Comparison of ENCODE assay signal across 23 cellular contexts in the genomic region with DNA sequence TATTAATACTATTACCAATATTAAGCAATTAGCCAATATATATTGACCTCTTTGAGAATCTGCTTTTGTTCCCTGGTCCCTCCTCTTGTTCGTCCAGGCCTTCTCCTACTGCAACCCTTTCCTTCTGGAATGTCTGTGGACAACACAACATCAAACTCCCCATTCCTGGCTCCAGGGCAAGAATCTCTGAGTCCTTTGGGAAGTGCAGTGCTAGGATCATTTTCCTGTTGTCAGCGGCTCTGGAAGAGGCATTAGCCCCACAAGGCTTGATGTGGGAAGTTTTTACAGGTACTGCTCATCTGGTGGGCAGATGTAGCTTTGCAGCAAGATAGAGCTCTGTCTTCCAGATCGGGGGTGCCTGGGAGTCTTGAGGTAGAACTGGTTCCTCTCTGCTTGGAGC.
DNase-seq lines count a peak whose midpoint lies in the region; ATAC-seq and TF ChIP-seq lines count a peak whose summit lies in the region.
"Had no signal": no experiment of that assay in that cellular context is flagged by ENCODE, and none has a peak within 500 bp of the region (broad histone marks: within the 10 kb centered on the region; RNA-seq: fewer than 3 reads in every experiment).

No MANE protein-coding gene starts in this region.

- H3K79me2 ChIP-seq in smooth muscle cell (ENCODE audit: low read depth) = no peaks in the 10 kb centered on the region
- H3K79me2 ChIP-seq: parathyroid adenoma had no signal

- H3K36me3 ChIP-seq in mesenchymal stem cell (ENCODE audit: control insufficient read depth in 1 of 2, insufficient read depth in 2 of 2, low read depth in 1 of 2, low read length in 2 of 2) = no peaks in the 10 kb centered on the region
- no peaks in the 10 kb centered on the region for H3K36me3 ChIP-seq in smooth muscle cell (ENCODE audit: low read depth)
- H3K36me3 ChIP-seq: heart left ventricle had no signal

- peak overlapping the region; percentile 17 for H2BK15ac ChIP-seq in mesenchymal stem cell (ENCODE audit: low read depth, poor library complexity, severe bottlenecking)

- H3K9me3 Mint-ChIP-seq in brain (peaks cover 0 to 3% (median 0%) of the 10 kb centered on the region in 5 experiments), Calu3 (ENCODE audit: low read depth, unreplicated experiment) (no peaks in the 10 kb centered on the region)
- H3K9me3 Mint-ChIP-seq: activated CD4-positive, alpha-beta T cell treated with anti-CD3 and anti-CD28 coated beads, Interleukin-2, amount 10 ng/mL, durations not matched to agents 24 days and 14 days; T-helper 2 cell treated with Interferon-gamma antibody and Interleukin-4, amounts not matched to agents 5 μg/mL and 100 μg/mL, for 36 hours had no signal

- H3K4me2 ChIP-seq in mesenchymal stem cell (ENCODE audit: low read length, poor library complexity, severe bottlenecking) (no peak overlapping the region), smooth muscle cell (peak overlapping the region; percentile 79)

- H3K79me1 ChIP-seq in mesenchymal stem cell (replicated peaks; ENCODE audit: low read length, poor library complexity, severe bottlenecking) = no peaks in the 10 kb centered on the region

- H2AK5ac ChIP-seq in mesenchymal stem cell (ENCODE audit: low read length, severe bottlenecking) = no peak overlapping the region

- no peak overlapping the region for H2BK120ac ChIP-seq in mesenchymal stem cell (ENCODE audit: low read depth, low read length)

- peaks cover 48% of the 10 kb centered on the region for H3F3A ChIP-seq in smooth muscle cell (ENCODE audit: low read depth)

- DNase-seq in EH (ENCODE audit: low read depth) (peak; percentile 50), mesenchymal stem cell (peak; percentile 17), smooth muscle cell (lab: John Stamatoyannopoulos, UW; ENCODE audit: unreplicated experiment) (no peak), HK-2 (ENCODE audit: unreplicated experiment) (no peak), Calu3 (no peak)
- DNase-seq: ACHN; activated CD4-positive, alpha-beta T cell treated with anti-CD3 and anti-CD28 coated beads, Interleukin-2, amount 10 ng/mL, durations not matched to agents 24 days and 14 days; activated naive CD4-positive, alpha-beta T cell; activated T-cell treated with anti-CD3 and anti-CD28 coated beads, Interleukin-2, amount 50 U/mL, for 48 hours; C1 segment of cervical spinal cord; NCI-H1048; NCI-H2029; NCI-H82; stimulated activated CD8-positive, alpha-beta memory T cell treated with anti-CD3 and anti-CD28 coated beads, Interleukin-4, amount 100 ng/mL, for 48 hours; substantia nigra had no signal

- ATAC-seq in GM21381 (IDR thresholded peaks at IDR 0.05; ENCODE audit: unreplicated experiment) (no peak), GM18498 (IDR thresholded peaks at IDR 0.05; ENCODE audit: unreplicated experiment) (no peak)
- ATAC-seq: HCT116 had no signal

- no peak overlapping the region for H3K14ac ChIP-seq in mesenchymal stem cell (ENCODE audit: low read length in 2 of 2)

- H3K36me3 Mint-ChIP-seq in brain = no peaks in the 10 kb centered on the region
- no peaks in the 10 kb centered on the region for H3K36me3 Mint-ChIP-seq in Calu3 (ENCODE audit: insufficient read depth, unreplicated experiment)

- no TSS peak for BruUV-seq in Calu3 (replicated peaks; lab: Mats Ljungman, UMichigan)

- intact Hi-C loops in Calu3 (cut with micrococcal nuclease; ENCODE audit: unreplicated experiment) = no loop called here

- H3K27me3 ChIP-seq in mesenchymal stem cell (ENCODE audit: control insufficient read depth in 1 of 2, insufficient read depth in 1 of 2, low read length in 2 of 2) (peaks cover 0 to 95% of the 10 kb centered on the region in 2 experiments), smooth muscle cell (ENCODE audit: low read depth) (no peaks in the 10 kb centered on the region)

- peak overlapping the region; percentile 37 to 50 for H2BK12ac ChIP-seq in mesenchymal stem cell (ENCODE audit: low read length in 2 of 2)

- peak overlapping the region in 1 of 5 experiments; percentile 24 for H3K4me3 Mint-ChIP-seq in brain
- no peak overlapping the region for H3K4me3 Mint-ChIP-seq in Calu3 (ENCODE audit: low read depth, unreplicated experiment)
- H3K4me3 Mint-ChIP-seq: activated CD4-positive, alpha-beta T cell treated with anti-CD3 and anti-CD28 coated beads, Interleukin-2, amount 10 ng/mL, durations not matched to agents 24 days and 14 days; T-helper 2 cell treated with Interferon-gamma antibody and Interleukin-4, amounts not matched to agents 5 μg/mL and 100 μg/mL, for 36 hours had no signal

- no peak overlapping the region for H3K23ac ChIP-seq in mesenchymal stem cell (ENCODE audit: low read length in 2 of 2)

- H3K27ac ChIP-seq in mesenchymal stem cell (ENCODE audit: low read length, poor library complexity, severe bottlenecking) (no peak overlapping the region), smooth muscle cell (ENCODE audit: low read depth) (peak overlapping the region; percentile 70)
- H3K27ac ChIP-seq: coronary artery, parathyroid adenoma had no signal

- H3K9me3 ChIP-seq in mesenchymal stem cell (ENCODE audit: control insufficient read depth, low read length) = no peaks in the 10 kb centered on the region
- H3K9me3 ChIP-seq in smooth muscle cell (replicated peaks; ENCODE audit: low read depth) = no peaks in the 10 kb centered on the region
- H3K9me3 ChIP-seq: heart left ventricle had no signal

- peak overlapping the region; percentile 71 for H4K91ac ChIP-seq in mesenchymal stem cell (ENCODE audit: low read length)

- H3K4me3 ChIP-seq in mesenchymal stem cell (ENCODE audit: insufficient read depth in 1 of 2, low read depth in 1 of 2, low read length in 2 of 2) (peak overlapping the region in 1 of 2 experiments; percentile 34), smooth muscle cell (no peak overlapping the region)
- H3K4me3 ChIP-seq: coronary artery, heart left ventricle had no signal

- H2BK5ac ChIP-seq in mesenchymal stem cell (ENCODE audit: low read depth, low read length, poor library complexity, severe bottlenecking) = no peak overlapping the region

- H3K4me1 ChIP-seq in mesenchymal stem cell (ENCODE audit: control insufficient read depth, insufficient read depth, low read depth, low read length) (peaks cover 25% of the 10 kb centered on the region), smooth muscle cell (ENCODE audit: low read depth) (peaks cover 14% of the 10 kb centered on the region)
- H3K4me1 ChIP-seq: parathyroid adenoma had no signal

- no peaks in the 10 kb centered on the region for H4K20me1 ChIP-seq in smooth muscle cell (ENCODE audit: low read depth)

- H3K9ac ChIP-seq in mesenchymal stem cell (ENCODE audit: low read length) = peak overlapping the region; percentile 84
- H3K9ac ChIP-seq in smooth muscle cell (ENCODE audit: low read depth) = no peak overlapping the region
- H3K9ac ChIP-seq: parathyroid adenoma had no signal

- H4K8ac ChIP-seq in mesenchymal stem cell (ENCODE audit: low read length) = no peak overlapping the region

- no peak for TF ChIP-seq CTCF in brain (conservative IDR thresholded peaks at IDR 0.05)
- TF ChIP-seq CTCF in smooth muscle cell (IDR thresholded peaks at IDR 0.05; ENCODE audit: borderline replicate concordance, insufficient read depth, poor library complexity, severe bottlenecking) = no peak
- no peak for TF ChIP-seq CTCF in Calu3 (IDR thresholded peaks at IDR 0.05; ENCODE audit: unreplicated experiment)

- H3K4ac ChIP-seq in mesenchymal stem cell (ENCODE audit: low read depth in 1 of 2, low read length in 2 of 2) = no peak overlapping the region

- CTCF ChIA-PET in Calu3 (lab: Charles Lee) = no interaction called here

- peak overlapping the region in 1 of 2 experiments; percentile 67 for H3K18ac ChIP-seq in mesenchymal stem cell (ENCODE audit: low read depth in 1 of 2, low read length in 2 of 2)

- peaks cover 15% of the 10 kb centered on the region for H3K27me3 Mint-ChIP-seq in brain
- H3K27me3 Mint-ChIP-seq in Calu3 (ENCODE audit: unreplicated experiment) = peaks cover 36% of the 10 kb centered on the region

- H3K4me1 Mint-ChIP-seq in brain (peaks cover 89% of the 10 kb centered on the region), Calu3 (ENCODE audit: low read depth, unreplicated experiment) (peaks cover 11% of the 10 kb centered on the region)
- H3K4me1 Mint-ChIP-seq: activated CD4-positive, alpha-beta T cell treated with anti-CD3 and anti-CD28 coated beads, Interleukin-2, amount 10 ng/mL, durations not matched to agents 24 days and 14 days had no signal

- H2AFZ ChIP-seq in mesenchymal stem cell (ENCODE audit: low read depth, low read length) (no peak overlapping the region), smooth muscle cell (ENCODE audit: low read depth) (no peak overlapping the region)
- H2AFZ ChIP-seq: parathyroid adenoma had no signal

- H3K27ac Mint-ChIP-seq in brain (peak overlapping the region in 3 of 5 experiments; percentile 36 to 67 (median 49)), Calu3 (ENCODE audit: unreplicated experiment) (no peak overlapping the region)
- H3K27ac Mint-ChIP-seq: activated CD4-positive, alpha-beta T cell treated with anti-CD3 and anti-CD28 coated beads, Interleukin-2, amount 10 ng/mL, durations not matched to agents 24 days and 14 days; T-helper 2 cell treated with Interferon-gamma antibody and Interleukin-4, amounts not matched to agents 5 μg/mL and 100 μg/mL, for 36 hours had no signal

- 81% methylated on average over 3 of the region's 3 CpGs for WGBS in mesenchymal stem cell
- WGBS in smooth muscle cell (ENCODE audit: low lambda C conversion rate) = 51% methylated on average over 3 of the region's 3 CpGs

Comparison
In these comparisons a context has a peak if more than half of its experiments do, and no peak if none do; other contexts are left out.
1. DNase-seq: peak in EH (single experiment) and mesenchymal stem cell (single experiment); none in smooth muscle cell (single experiment), HK-2 (single experiment) and Calu3 (single experiment).